32 cellular contexts compared by ENCODE assay signal in genomic region chr12:3656946-3657622, GRCh38.
"Had no signal": no experiment of that assay in that cellular context is flagged by ENCODE, and none has a peak within 500 bp of the region (broad histone marks: within the 10 kb centered on the region; RNA-seq: fewer than 3 reads in every experiment).

No MANE protein-coding gene starts in this region.

- H3K9me3 Mint-ChIP-seq: activated B cell treated with CpG ODN at 0.5 μM for 24 hours; activated CD4-positive, alpha-beta memory T cell treated with anti-CD3 and anti-CD28 coated beads for 36 hours; activated naive CD4-positive, alpha-beta T cell treated with anti-CD3 and anti-CD28 coated beads for 36 hours; activated naive CD4-positive, alpha-beta T cell treated with anti-CD3 and anti-CD28 coated beads, Interleukin-2, amount 50 U/mL, for 24 hours; activated naive CD8-positive, alpha-beta T cell treated with anti-CD3 and anti-CD28 coated beads for 36 hours; activated naive CD8-positive, alpha-beta T cell treated with anti-CD3 and anti-CD28 coated beads, Interleukin-2, amount 50 U/mL, for 24 hours; activated T-helper 1 cell treated with anti-CD3 and anti-CD28 coated beads, Interleukin-12 subunit alpha, Interleukin-12 subunit beta, Interleukin-2, Interleukin-4 antibody, amounts not matched to agents 30 ng/mL and 10 ng/mL and 1 ng/mL, durations not matched to agents 14 hours and 24 hours and 36 hours; activated T-helper 2 cell treated with anti-CD3 and anti-CD28 coated beads, Interferon-gamma antibody, Interleukin-2, Interleukin-4, amounts not matched to agents 10 μg/mL and 5 μg/mL and 100 μg/mL, durations not matched to agents 14 hours and 24 hours and 36 hours; central memory CD8-positive, alpha-beta T cell; endodermal cell; T-helper 2 cell treated with Interferon-gamma antibody and Interleukin-4, amounts not matched to agents 5 μg/mL and 100 μg/mL, for 36 hours had no signal

- H3K4me3 Mint-ChIP-seq: activated B cell treated with CpG ODN at 0.5 μM for 24 hours; activated CD4-positive, alpha-beta memory T cell treated with anti-CD3 and anti-CD28 coated beads for 36 hours; activated CD8-positive, alpha-beta memory T cell treated with anti-CD3 and anti-CD28 coated beads, Interleukin-2, amount 10 ng/mL, durations not matched to agents 7 days and 5 days; activated CD8-positive, alpha-beta T cell treated with anti-CD3 and anti-CD28 coated beads, Interleukin-2, amount 10 ng/mL, durations not matched to agents 7 days and 5 days; activated naive CD4-positive, alpha-beta T cell treated with anti-CD3 and anti-CD28 coated beads for 36 hours; activated naive CD4-positive, alpha-beta T cell treated with anti-CD3 and anti-CD28 coated beads, Interleukin-2, amount 50 U/mL, for 24 hours; activated naive CD8-positive, alpha-beta T cell treated with anti-CD3 and anti-CD28 coated beads for 36 hours; activated naive CD8-positive, alpha-beta T cell treated with anti-CD3 and anti-CD28 coated beads, Interleukin-2, amount 50 U/mL, for 24 hours; activated T-helper 1 cell treated with anti-CD3 and anti-CD28 coated beads, Interleukin-12 subunit alpha, Interleukin-12 subunit beta, Interleukin-2, Interleukin-4 antibody, amounts not matched to agents 30 ng/mL and 10 ng/mL and 1 ng/mL, durations not matched to agents 14 hours and 24 hours and 36 hours; brain; central memory CD8-positive, alpha-beta T cell; endodermal cell; T-helper 17 cell; T-helper 2 cell treated with Interferon-gamma antibody and Interleukin-4, amounts not matched to agents 5 μg/mL and 100 μg/mL, for 36 hours had no signal

- H3K27ac ChIP-seq: adrenal gland, ascending aorta, breast epithelium, cardiac muscle cell, WERI-Rb-1 had no signal

- H3K9me3 ChIP-seq: adrenal gland, ascending aorta, breast epithelium had no signal

- H3K27me3 Mint-ChIP-seq: activated B cell treated with CpG ODN at 0.5 μM for 24 hours; activated CD4-positive, alpha-beta memory T cell treated with anti-CD3 and anti-CD28 coated beads for 36 hours; activated CD8-positive, alpha-beta memory T cell treated with anti-CD3 and anti-CD28 coated beads, Interleukin-2, amount 10 ng/mL, durations not matched to agents 7 days and 5 days; activated naive CD4-positive, alpha-beta T cell treated with anti-CD3 and anti-CD28 coated beads, Interleukin-2, amount 50 U/mL, for 24 hours; activated naive CD8-positive, alpha-beta T cell treated with anti-CD3 and anti-CD28 coated beads for 36 hours; activated naive CD8-positive, alpha-beta T cell treated with anti-CD3 and anti-CD28 coated beads, Interleukin-2, amount 50 U/mL, for 24 hours; central memory CD8-positive, alpha-beta T cell; T-helper 17 cell had no signal

- ATAC-seq: activated CD4-positive, CD25-positive, alpha-beta regulatory T cell treated with anti-CD3 and anti-CD28 coated beads, Interleukin-2, amount 50 U/mL, for 24 hours; activated CD8-positive, alpha-beta memory T cell treated with anti-CD3 and anti-CD28 coated beads, Interleukin-2, amount 10 ng/mL, durations not matched to agents 7 days and 5 days; activated CD8-positive, alpha-beta T cell treated with anti-CD3 and anti-CD28 coated beads, Interleukin-2, amount 10 ng/mL, durations not matched to agents 7 days and 5 days; activated naive CD8-positive, alpha-beta T cell treated with anti-CD3 and anti-CD28 coated beads, Interleukin-2, amount 50 U/mL, for 24 hours; esophagus mucosa; T-helper 17 cell had no signal

- H3K4me1 Mint-ChIP-seq: activated B cell treated with CpG ODN at 0.5 μM for 24 hours; activated naive CD4-positive, alpha-beta T cell treated with anti-CD3 and anti-CD28 coated beads, Interleukin-2, amount 50 U/mL, for 24 hours; activated naive CD8-positive, alpha-beta T cell treated with anti-CD3 and anti-CD28 coated beads for 36 hours; activated naive CD8-positive, alpha-beta T cell treated with anti-CD3 and anti-CD28 coated beads, Interleukin-2, amount 50 U/mL, for 24 hours; central memory CD8-positive, alpha-beta T cell had no signal

- H3K27ac Mint-ChIP-seq: activated B cell treated with CpG ODN at 0.5 μM for 24 hours; activated CD4-positive, alpha-beta memory T cell treated with anti-CD3 and anti-CD28 coated beads for 36 hours; activated CD8-positive, alpha-beta memory T cell treated with anti-CD3 and anti-CD28 coated beads, Interleukin-2, amount 10 ng/mL, durations not matched to agents 7 days and 5 days; activated CD8-positive, alpha-beta T cell treated with anti-CD3 and anti-CD28 coated beads, Interleukin-2, amount 10 ng/mL, durations not matched to agents 7 days and 5 days; activated naive CD4-positive, alpha-beta T cell treated with anti-CD3 and anti-CD28 coated beads for 36 hours; activated naive CD4-positive, alpha-beta T cell treated with anti-CD3 and anti-CD28 coated beads, Interleukin-2, amount 50 U/mL, for 24 hours; activated naive CD8-positive, alpha-beta T cell treated with anti-CD3 and anti-CD28 coated beads for 36 hours; activated naive CD8-positive, alpha-beta T cell treated with anti-CD3 and anti-CD28 coated beads, Interleukin-2, amount 50 U/mL, for 24 hours; activated T-helper 1 cell treated with anti-CD3 and anti-CD28 coated beads, Interleukin-12 subunit alpha, Interleukin-12 subunit beta, Interleukin-2, Interleukin-4 antibody, amounts not matched to agents 30 ng/mL and 10 ng/mL and 1 ng/mL, durations not matched to agents 14 hours and 24 hours and 36 hours; activated T-helper 2 cell treated with anti-CD3 and anti-CD28 coated beads, Interferon-gamma antibody, Interleukin-2, Interleukin-4, amounts not matched to agents 10 μg/mL and 5 μg/mL and 100 μg/mL, durations not matched to agents 14 hours and 24 hours and 36 hours; brain; endodermal cell; T-helper 2 cell treated with Interferon-gamma antibody and Interleukin-4, amounts not matched to agents 5 μg/mL and 100 μg/mL, for 36 hours had no signal

- H3K27me3 ChIP-seq: adrenal gland, ascending aorta, breast epithelium, cardiac muscle cell had no signal

- H3K4me3 ChIP-seq: adrenal gland, ascending aorta, breast epithelium, cardiac muscle cell had no signal

- H3K36me3 Mint-ChIP-seq: brain had no signal

- H3K36me3 ChIP-seq: adrenal gland, ascending aorta, breast epithelium, cardiac muscle cell had no signal

- DNase-seq: activated B cell treated with CpG ODN at 0.5 μM for 24 hours; activated CD4-positive, alpha-beta memory T cell treated with anti-CD3 and anti-CD28 coated beads for 36 hours; activated CD4-positive, alpha-beta T cell treated with anti-CD3 and anti-CD28 coated beads for 48 hours; activated CD8-positive, alpha-beta memory T cell treated with anti-CD3 and anti-CD28 coated beads, Interleukin-2, amount 10 ng/mL, durations not matched to agents 7 days and 5 days; activated CD8-positive, alpha-beta memory T cell treated with anti-CD3 and anti-CD28 coated beads, Interleukin-2, amount 50 U/mL, for 4 hours; activated CD8-positive, alpha-beta T cell treated with anti-CD3 and anti-CD28 coated beads, Interleukin-2, amount 10 ng/mL, durations not matched to agents 7 days and 5 days; activated effector memory CD4-positive, alpha-beta T cell treated with anti-CD3 and anti-CD28 coated beads, Interleukin-2, amount 50 U/mL, for 16 hours; activated naive CD4-positive, alpha-beta T cell treated with anti-CD3 and anti-CD28 coated beads for 36 hours; activated naive CD8-positive, alpha-beta T cell treated with anti-CD3 and anti-CD28 coated beads for 36 hours; activated naive CD8-positive, alpha-beta T cell treated with anti-CD3 and anti-CD28 coated beads, Interleukin-2, amount 50 U/mL, for 24 hours; activated T-cell treated with anti-CD3 and anti-CD28 coated beads, Interleukin-2, amount 50 U/mL, for 1 hour; activated T-cell treated with anti-CD3 and anti-CD28 coated beads, Interleukin-2, amount 50 U/mL, for 48 hours; adrenal gland; amygdala; effector memory CD4-positive, alpha-beta T cell; endodermal cell; foreskin fibroblast; T-helper 1 cell; T-helper 17 cell; T1000; WERI-Rb-1 had no signal

- H3K4me1 ChIP-seq: adrenal gland, ascending aorta, breast epithelium had no signal
